Comparison of ENCODE assay signal across 8 cellular contexts in the genomic region with DNA sequence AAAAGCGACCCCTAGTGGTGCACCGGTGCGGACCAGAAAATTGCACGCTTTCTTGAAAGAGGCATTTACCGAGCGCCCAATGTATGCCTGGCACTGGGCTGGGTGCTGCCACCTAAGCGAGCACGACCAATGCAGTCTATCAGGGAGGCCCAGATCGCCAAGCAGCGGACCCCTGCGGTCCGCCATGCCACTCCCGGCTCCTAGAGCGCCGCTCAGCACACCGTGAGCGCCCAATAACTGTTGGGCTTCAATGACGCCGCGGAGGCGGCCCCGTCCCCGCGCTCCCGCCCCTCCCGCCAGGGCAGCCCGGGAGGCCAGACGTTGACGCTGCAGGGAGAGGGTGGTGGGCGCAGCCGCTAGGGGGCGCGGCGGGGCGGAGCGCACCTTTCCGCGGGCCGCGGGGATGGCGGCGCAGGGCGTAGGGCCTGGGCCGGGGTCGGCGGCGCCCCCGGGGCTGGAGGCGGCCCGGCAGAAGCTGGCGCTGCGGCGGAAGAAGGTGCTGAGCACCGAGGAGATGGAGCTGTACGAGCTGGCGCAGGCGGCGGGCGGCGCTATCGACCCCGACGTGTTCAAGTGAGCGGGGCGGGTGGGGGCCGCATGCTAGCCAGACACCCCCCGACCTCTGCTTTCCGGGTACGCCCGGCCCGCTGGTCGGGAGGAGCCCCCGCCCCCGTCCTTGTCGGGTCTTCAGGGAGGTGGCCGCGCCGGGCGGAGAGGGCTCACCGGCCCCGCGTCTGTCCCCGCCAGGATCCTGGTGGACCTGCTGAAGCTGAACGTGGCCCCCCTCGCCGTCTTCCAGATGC. TPM values are rescaled to one million over a fixed set of nuclear protein-coding genes. Genes with fewer than 3 reads are reported as not detected.
A peak's percentile ranks its signal among the peaks of the same experiment; 100 is the strongest.
DNase-seq lines count a peak whose midpoint lies in the region; ATAC-seq and TF ChIP-seq lines count a peak whose summit lies in the region.
"Not testable (repeated sequence)": the region's sequence is repeated elsewhere in the genome, so short reads cannot be mapped to it uniquely, and the experiment has no call there.

A gene with protein sequence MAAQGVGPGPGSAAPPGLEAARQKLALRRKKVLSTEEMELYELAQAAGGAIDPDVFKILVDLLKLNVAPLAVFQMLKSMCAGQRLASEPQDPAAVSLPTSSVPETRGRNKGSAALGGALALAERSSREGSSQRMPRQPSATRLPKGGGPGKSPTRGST (plus strand): TSS at position 383 of the 803 bp plus-strand sequence. CDS start 21 bp downstream, at position 404.

- DNase-seq in C1 segment of cervical spinal cord (lab: John Stamatoyannopoulos, UW): peak; percentile 22 to 93 (median 88)
- DNase-seq in NCI-H524 treated with DMSO at 0.1 percent for 48 hours (lab: John Stamatoyannopoulos, UW): peak; percentile 37
- DNase-seq in activated CD4-positive, alpha-beta T cell treated with anti-CD3 and anti-CD28 coated beads for 48 hours: peak; percentile 93
- DNase-seq in colonic mucosa: peak; percentile 91
- peak; percentile 95 for DNase-seq in left kidney (ENCODE audit: low read depth, low spot score)
- peak; percentile 91 to 92 for DNase-seq in stimulated activated CD4-positive, alpha-beta T cell treated with anti-CD3 and anti-CD28 coated beads, Interleukin-2, amount 100 ng/mL, for 24 hours

- intact Hi-C loops in colonic mucosa (cut with DNase I): loop anchor here (5.0 kb wide), 1 partner anchor 155 kb away; no protein-coding TSS in a partner anchor

- H3K36me3 ChIP-seq in colonic mucosa: not testable (repeated sequence)

- TF ChIP-seq CTCF in colonic mucosa (IDR thresholded peaks at IDR 0.05): peak; percentile 41

- not testable (repeated sequence) for H3K9me3 ChIP-seq in colonic mucosa

- ATAC-seq in GM19324 (IDR thresholded peaks at IDR 0.05; ENCODE audit: low FRiP score, unreplicated experiment) (peak; percentile 86), HG03460 (IDR thresholded peaks at IDR 0.05; ENCODE audit: unreplicated experiment) (peak; percentile 81)

- H3K4me3 ChIP-seq in colonic mucosa: peak within 1 kb of the TSS; percentile 80

- peak within 1 kb of the TSS; percentile 76 to 85 for H3K9ac ChIP-seq in colonic mucosa (ENCODE audit: low read depth in 2 of 2, low read length in 2 of 2)

- not testable (repeated sequence) for H3K27me3 ChIP-seq in colonic mucosa

- H3K4me1 ChIP-seq in colonic mucosa: not testable (repeated sequence)

- peak within 1 kb of the TSS; percentile 97 for H3K27ac ChIP-seq in colonic mucosa

RNA-seq across cellular contexts. Expression of the gene that starts here (rescaled TPM):
- total RNA-seq in colonic mucosa: 100 to 1,000 TPM; 240 to 318 TPM

Comparison
In these comparisons a context has a peak if more than half of its experiments do, and no peak if none do; other contexts are left out.
1. Peak in every context shown above with its lines: DNase-seq, ATAC-seq, H3K4me3 ChIP-seq and H3K27ac ChIP-seq.
2. DNase-seq: peak in every context shown above with its lines; median percentile 95 in left kidney; 93 in activated CD4-positive, alpha-beta T cell treated with anti-CD3 and anti-CD28 coated beads for 48 hours; 92 in stimulated activated CD4-positive, alpha-beta T cell treated with anti-CD3 and anti-CD28 coated beads, Interleukin-2, amount 100 ng/mL, for 24 hours; 91 in colonic mucosa; 88 in C1 segment of cervical spinal cord; 37 in NCI-H524 treated with DMSO at 0.1 percent for 48 hours.